10 cellular contexts compared by ENCODE assay signal in the genomic region with DNA sequence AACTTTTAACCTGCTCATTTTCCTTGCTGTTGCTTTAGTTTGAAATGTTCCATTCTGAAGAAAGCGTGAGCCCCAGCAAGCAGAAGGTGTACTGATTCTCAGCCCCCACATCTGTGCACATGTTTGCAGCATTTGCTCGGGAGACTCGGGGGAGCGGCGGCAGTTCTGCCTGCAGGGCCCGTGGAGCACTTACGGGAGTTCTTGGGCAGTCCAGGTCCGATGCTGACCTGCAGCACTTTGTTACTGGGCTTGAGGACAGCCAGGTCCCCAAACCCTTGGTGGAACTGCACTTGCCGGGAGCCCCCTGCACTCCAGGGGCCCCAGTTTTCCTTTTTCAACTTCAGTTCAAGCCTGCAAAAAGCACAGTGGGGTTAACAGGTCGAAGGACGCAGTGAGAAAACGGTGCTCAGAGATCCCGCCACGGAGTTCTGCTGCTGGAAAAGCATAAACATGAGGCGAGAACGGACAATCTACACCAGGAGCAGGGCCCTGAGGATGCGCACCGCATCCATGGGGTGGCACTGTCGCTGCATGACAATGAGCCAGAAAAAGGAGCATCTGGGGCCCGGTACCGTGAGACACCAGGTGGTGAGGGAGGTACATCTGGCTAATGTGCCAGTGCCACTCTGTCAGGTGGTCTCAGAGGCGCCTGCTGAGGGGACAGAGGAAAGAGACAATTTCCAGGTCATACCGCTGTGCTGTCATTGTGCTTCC. TPM values are rescaled to one million over a fixed set of nuclear protein-coding genes. Genes with fewer than 3 reads are reported as not detected.
DNase-seq lines count a peak whose midpoint lies in the region; ATAC-seq, FAIRE-seq and TF ChIP-seq lines count a peak whose summit lies in the region.
"Had no signal": no experiment of that assay in that cellular context is flagged by ENCODE, and none has a peak within 500 bp of the region (broad histone marks: within the 10 kb centered on the region; RNA-seq: fewer than 3 reads in every experiment).

No MANE protein-coding gene starts in this region.

- ATAC-seq in pancreas, result peak in 3 of 4 donors; percentile 45 to 75 (median 64)
- no peak for ATAC-seq in GM19035 (IDR thresholded peaks at IDR 0.05; ENCODE audit: unreplicated experiment)
- ATAC-seq in GM21576 (IDR thresholded peaks at IDR 0.05; ENCODE audit: unreplicated experiment), result no peak

- H3K36me3 ChIP-seq in pancreas (peaks cover 0 to 20% (median 2%) of the 10 kb centered on the region in 3 donors), SJCRH30 (peaks cover 41% of the 10 kb centered on the region)

- no peaks in the 10 kb centered on the region for H3K27me3 Mint-ChIP-seq in brain
- H3K27me3 Mint-ChIP-seq: stimulated activated naive CD8-positive, alpha-beta T cell treated with anti-CD3 and anti-CD28 coated beads, Interleukin-15, Interleukin-2, amounts not matched to agents 100 ng/mL and 50 ng/mL, for 24 hours had no signal

- no peak overlapping the region for H3K4me3 Mint-ChIP-seq in brain
- H3K4me3 Mint-ChIP-seq: CD8-positive, alpha-beta memory T cell; stimulated activated naive CD8-positive, alpha-beta T cell treated with anti-CD3 and anti-CD28 coated beads, Interleukin-15, Interleukin-2, amounts not matched to agents 100 ng/mL and 50 ng/mL, for 24 hours had no signal

- H3K36me3 Mint-ChIP-seq in brain, result peaks cover 17% of the 10 kb centered on the region
- H3K36me3 Mint-ChIP-seq: CD8-positive, alpha-beta memory T cell had no signal

- no peak overlapping the region for H3K4me3 ChIP-seq in pancreas
- no peak overlapping the region for H3K4me3 ChIP-seq in SJCRH30

- no peaks in the 10 kb centered on the region for H3K9me3 Mint-ChIP-seq in brain
- H3K9me3 Mint-ChIP-seq: CD8-positive, alpha-beta memory T cell; stimulated activated naive CD8-positive, alpha-beta T cell treated with anti-CD3 and anti-CD28 coated beads, Interleukin-15, Interleukin-2, amounts not matched to agents 100 ng/mL and 50 ng/mL, for 24 hours had no signal

- TF ChIP-seq CTCF in brain (conservative IDR thresholded peaks at IDR 0.05), result peak; percentile 48 to 69
- no peak for TF ChIP-seq CTCF in pancreas (IDR thresholded peaks at IDR 0.05)

- peaks cover 6% of the 10 kb centered on the region for H3K4me1 Mint-ChIP-seq in brain
- H3K4me1 Mint-ChIP-seq: CD8-positive, alpha-beta memory T cell had no signal

- H3K4me1 ChIP-seq in pancreas (peaks cover 0 to 4% (median 4%) of the 10 kb centered on the region in 3 donors), SJCRH30 (peaks cover 8% of the 10 kb centered on the region; the same call in 1 of the 2 replicates)

- 89 to 90% methylated on average over 23 of the region's 23 CpGs for WGBS in pancreas, 2 donors

- peak; percentile 44 for DNase-seq in activated CD4-positive, alpha-beta T cell treated with anti-CD3 and anti-CD28 coated beads for 48 hours
- DNase-seq in activated CD4-positive, alpha-beta T cell treated with anti-CD3 and anti-CD28 coated beads for 4 hours, result no peak
- peak; percentile 73 for DNase-seq in NCI-H345 treated with DMSO at 0.1 percent for 48 hours (lab: John Stamatoyannopoulos, UW; ENCODE audit: unreplicated experiment)
- peak in 1 of 6 donors; percentile 47 for DNase-seq in pancreas
- no peak for DNase-seq in SJCRH30

- intact Hi-C loops in pancreas (cut with DNase I), result loop anchor here in 1 of 3 donors (10.0 kb wide), 1 partner anchor 334 kb away; no protein-coding TSS in a partner anchor

- no peak overlapping the region for H3K27ac Mint-ChIP-seq in brain
- H3K27ac Mint-ChIP-seq: CD8-positive, alpha-beta memory T cell; stimulated activated naive CD8-positive, alpha-beta T cell treated with anti-CD3 and anti-CD28 coated beads, Interleukin-15, Interleukin-2, amounts not matched to agents 100 ng/mL and 50 ng/mL, for 24 hours had no signal

- FAIRE-seq in pancreas (lab: Jason Lieb, UNC), result no peak

- no peaks in the 10 kb centered on the region for H3K9me3 ChIP-seq in pancreas
- H3K9me3 ChIP-seq in SJCRH30 (replicated peaks), result no peaks in the 10 kb centered on the region

- H3K27me3 ChIP-seq in pancreas (no peaks in the 10 kb centered on the region), SJCRH30 (no peaks in the 10 kb centered on the region)

- H3K27ac ChIP-seq in pancreas (no peak overlapping the region), SJCRH30 (no peak overlapping the region)

RNA-seq across cellular contexts. Expression of a gene that starts 45.6 kb away (rescaled TPM):
- polyA plus RNA-seq in brain (ENCODE audit: insufficient read depth, low read depth, low replicate concordance) (not detected), pancreas (not detected)
- total RNA-seq in pancreas, result not detected
- total RNA-seq in SJCRH30 (2014; rRNA removed; shearing (Covaris generic)), result not detected in 2 replicates
- total RNA-seq: CD8-positive, alpha-beta memory T cell had no signal
- polyA plus RNA-seq: CD8-positive, alpha-beta memory T cell had no signal

RNA-seq across cellular contexts. Expression of a gene that starts 56.1 kb away (rescaled TPM):
- 68.9 TPM for polyA plus RNA-seq in brain (ENCODE audit: insufficient read depth, low read depth, low replicate concordance)
- total RNA-seq in pancreas, result 1 to 10 TPM in 1 of 6 donors, under 1 TPM in 5; 0.12 to 1.1 (median 0.35) TPM
- under 1 TPM; 0.19 to 0.23 TPM for polyA plus RNA-seq in pancreas
- 193 and 201 TPM in 2 replicates for total RNA-seq in SJCRH30 (2014; rRNA removed; shearing (Covaris generic))

Comparison
In these comparisons a context has a peak if more than half of its experiments do, and no peak if none do; other contexts are left out.
1. DNase-seq: peak in activated CD4-positive, alpha-beta T cell treated with anti-CD3 and anti-CD28 coated beads for 48 hours (single experiment) and NCI-H345 treated with DMSO at 0.1 percent for 48 hours (single experiment); none in activated CD4-positive, alpha-beta T cell treated with anti-CD3 and anti-CD28 coated beads for 4 hours (0 of 2) and SJCRH30 (0 of 2).
2. CTCF ChIP-seq: peak in brain (2 of 2); none in pancreas (0 of 4).
3. ATAC-seq: peak in pancreas (3 of 4); none in GM19035 (single experiment) and GM21576 (single experiment).
4. RNA of a gene that starts 56.1 kb away (total RNA-seq): 193 to 201 TPM in SJCRH30; 0.12 to 1.1 TPM in pancreas; every median in the first group is over 10 times any median in the second.